In genomic region chr1:54715493-54716298, GRCh38 we compare ENCODE assay signal across 8 cellular contexts. TPM values are rescaled to one million over a fixed set of nuclear protein-coding genes. Genes with fewer than 3 reads are reported as not detected.
A peak's percentile ranks its signal among the peaks of the same experiment; 100 is the strongest.
DNase-seq lines count a peak whose midpoint lies in the region; ATAC-seq and TF ChIP-seq lines count a peak whose summit lies in the region.

TTC4 (plus strand) TSS chr1:54715861; CDS start chr1:54715909, 48 bp downstream.

- H3K4me3 Mint-ChIP-seq in nephron progenitor cell, result peak within 1 kb of the TSS; percentile 90
- H3K4me3 Mint-ChIP-seq in stimulated activated naive CD8-positive, alpha-beta T cell treated with anti-CD3 and anti-CD28 coated beads, Interleukin-15, Interleukin-2, amounts not matched to agents 100 ng/mL and 50 ng/mL, for 24 hours, result peak within 1 kb of the TSS; percentile 97

- ATAC-seq in RWPE2 (ENCODE audit: low read depth), result peak; percentile 95

- H3K9ac ChIP-seq in GM23248, result peak within 1 kb of the TSS; percentile 92

- peak within 1 kb of the TSS; percentile 91 for H3K4me3 ChIP-seq in GM23248
- peak within 1 kb of the TSS; percentile 77 for H3K4me3 ChIP-seq in RWPE2 (ENCODE audit: severe bottlenecking)

- H3K9me3 ChIP-seq in GM23248 (ENCODE audit: low read depth), result no peaks in the 10 kb centered on the region
- no peaks in the 10 kb centered on the region for H3K9me3 ChIP-seq in RWPE2 (ENCODE audit: severe bottlenecking)

- DNase-seq in Daoy (ENCODE audit: low read depth) (peak; percentile 92), GM23248 (peak; percentile 95), Kasumi-1 (lab: John Stamatoyannopoulos, UW) (peak; percentile 78 to 80), RWPE2 (ENCODE audit: low spot score) (peak; percentile 72), fibroblast of the conjunctiva (ENCODE audit: low read depth) (peak; percentile 46), nephron progenitor cell (peak; percentile 85)
- DNase-seq in activated effector memory CD4-positive, alpha-beta T cell treated with Interleukin-2 at 50 U/mL for 16 hours, result peak; percentile 79

- H3K4me1 ChIP-seq in GM23248 (ENCODE audit: insufficient read depth) (peaks cover 6% of the 10 kb centered on the region), RWPE2 (ENCODE audit: insufficient read depth, poor library complexity, severe bottlenecking) (peaks cover 3% of the 10 kb centered on the region)

- H3K36me3 ChIP-seq in GM23248 (ENCODE audit: low read depth), result peaks cover 15% of the 10 kb centered on the region; the same call in 1 of the 2 replicates
- H3K36me3 ChIP-seq in RWPE2 (ENCODE audit: low read depth), result peaks cover 41% of the 10 kb centered on the region

- in situ Hi-C loops in GM23248 (cut with MboI), result no loop called here

- H3K9me3 Mint-ChIP-seq in nephron progenitor cell, result no peaks in the 10 kb centered on the region
- H3K9me3 Mint-ChIP-seq in stimulated activated naive CD8-positive, alpha-beta T cell treated with anti-CD3 and anti-CD28 coated beads, Interleukin-15, Interleukin-2, amounts not matched to agents 100 ng/mL and 50 ng/mL, for 24 hours, result no peaks in the 10 kb centered on the region

- peak within 1 kb of the TSS; percentile 83 for H3K27ac Mint-ChIP-seq in nephron progenitor cell
- H3K27ac Mint-ChIP-seq in stimulated activated naive CD8-positive, alpha-beta T cell treated with anti-CD3 and anti-CD28 coated beads, Interleukin-15, Interleukin-2, amounts not matched to agents 100 ng/mL and 50 ng/mL, for 24 hours, result peak within 1 kb of the TSS; percentile 97

- peak within 1 kb of the TSS; percentile 90 for H3K4me2 ChIP-seq in GM23248 (ENCODE audit: unreplicated experiment)

- H3K36me3 Mint-ChIP-seq in nephron progenitor cell (ENCODE audit: low read depth), result peaks cover 24% of the 10 kb centered on the region
- peaks cover 33% of the 10 kb centered on the region for H3K36me3 Mint-ChIP-seq in stimulated activated naive CD8-positive, alpha-beta T cell treated with anti-CD3 and anti-CD28 coated beads, Interleukin-15, Interleukin-2, amounts not matched to agents 100 ng/mL and 50 ng/mL, for 24 hours (ENCODE audit: low read depth)

- H3K27me3 Mint-ChIP-seq in nephron progenitor cell (ENCODE audit: low read depth, poor library complexity), result peaks cover 31% of the 10 kb centered on the region
- no peaks in the 10 kb centered on the region for H3K27me3 Mint-ChIP-seq in stimulated activated naive CD8-positive, alpha-beta T cell treated with anti-CD3 and anti-CD28 coated beads, Interleukin-15, Interleukin-2, amounts not matched to agents 100 ng/mL and 50 ng/mL, for 24 hours

- peak within 1 kb of the TSS; percentile 98 for H2AFZ ChIP-seq in GM23248

- H3F3A ChIP-seq in GM23248 (ENCODE audit: insufficient read depth), result no peaks in the 10 kb centered on the region

- peaks cover 22% of the 10 kb centered on the region for H3K4me1 Mint-ChIP-seq in nephron progenitor cell
- H3K4me1 Mint-ChIP-seq in stimulated activated naive CD8-positive, alpha-beta T cell treated with anti-CD3 and anti-CD28 coated beads, Interleukin-15, Interleukin-2, amounts not matched to agents 100 ng/mL and 50 ng/mL, for 24 hours (ENCODE audit: low read depth), result peaks cover 35% of the 10 kb centered on the region

- no peaks in the 10 kb centered on the region for H3K27me3 ChIP-seq in GM23248 (replicated peaks; ENCODE audit: insufficient read depth)
- H3K27me3 ChIP-seq in RWPE2 (ENCODE audit: insufficient read depth, poor library complexity, severe bottlenecking), result no peaks in the 10 kb centered on the region

- WGBS in GM23248 (ENCODE audit: low coverage in 1 of 2, low lambda C conversion rate in 2 of 2, missing lambda C conversion rate in 2 of 2), 2 experiments, result 1 to 2% methylated on average over 37 to 51 of the region's 51 CpGs

- H3K79me2 ChIP-seq in GM23248 (ENCODE audit: insufficient read depth), result peaks cover 41% of the 10 kb centered on the region

- TF ChIP-seq CTCF in RWPE2 (IDR thresholded peaks at IDR 0.05; ENCODE audit: poor library complexity, severe bottlenecking) (no peak), nephron progenitor cell (IDR thresholded peaks at IDR 0.05) (no peak)

- H3K9me2 ChIP-seq in GM23248 (ENCODE audit: insufficient read depth), result no peaks in the 10 kb centered on the region

- peak within 1 kb of the TSS; percentile 83 for H3K27ac ChIP-seq in GM23248
- peak within 1 kb of the TSS; percentile 67 for H3K27ac ChIP-seq in RWPE2 (ENCODE audit: poor library complexity, severe bottlenecking)

- no peaks in the 10 kb centered on the region for H4K20me1 ChIP-seq in GM23248 (ENCODE audit: insufficient read depth)

RNA-seq across cellular contexts. Expression of gene TTC4, which starts in this region (rescaled TPM):
- total RNA-seq in Daoy (2014; rRNA removed; shearing (Covaris generic)), result 64.8 and 75.8 TPM in 2 replicates
- 20.4 and 27.1 TPM in 2 replicates for total RNA-seq in GM23248 (2014; rRNA removed; shearing (Covaris generic))
- 24.2 and 25.1 TPM in 2 replicates for polyA plus RNA-seq in GM23248 (2016; fragmentation: Nextera tagmentation; extraction: Ambion mirVana)

Comparison
In these comparisons a context has a peak if more than half of its experiments do, and no peak if none do; other contexts are left out.
1. Peak in every context shown above with its lines: DNase-seq, ATAC-seq, H3K4me3 ChIP-seq and H3K27ac ChIP-seq.